Comparison of ENCODE assay signal across 16 cellular contexts in genomic region chr6:150915156-150915555, GRCh38.
"Had no signal": no experiment of that assay in that cellular context is flagged by ENCODE, and none has a peak within 500 bp of the region (broad histone marks: within the 10 kb centered on the region; RNA-seq: fewer than 3 reads in every experiment).

No MANE protein-coding gene starts in this region.

- H3K4me3 ChIP-seq: esophagus muscularis mucosa, neural progenitor cell, sigmoid colon, tibial nerve had no signal

- H3K27ac Mint-ChIP-seq: activated B cell treated with CpG ODN at 0.5 μM for 24 hours; activated CD4-positive, alpha-beta memory T cell treated with anti-CD3 and anti-CD28 coated beads, Interleukin-2, amount 10 ng/mL, durations not matched to agents 7 days and 5 days; activated CD8-positive, alpha-beta memory T cell treated with anti-CD3 and anti-CD28 coated beads, Interleukin-2, amount 10 ng/mL, durations not matched to agents 7 days and 5 days; activated naive CD8-positive, alpha-beta T cell treated with anti-CD3 and anti-CD28 coated beads, Interleukin-2, amount 10 ng/mL, durations not matched to agents 7 days and 5 days; neural progenitor cell; stimulated activated naive B cell treated with anti-CD40 and anti-IgM and Interleukin-4, amounts not matched to agents 10 μg/mL and 1 μg/mL and 100 μg/mL, for 72 hours had no signal

- H3K4me1 ChIP-seq: esophagus muscularis mucosa, neural progenitor cell, sigmoid colon had no signal

- H3K4me1 Mint-ChIP-seq: activated B cell treated with CpG ODN at 0.5 μM for 24 hours; activated CD4-positive, alpha-beta memory T cell treated with anti-CD3 and anti-CD28 coated beads, Interleukin-2, amount 10 ng/mL, durations not matched to agents 7 days and 5 days; activated CD8-positive, alpha-beta memory T cell treated with anti-CD3 and anti-CD28 coated beads, Interleukin-2, amount 10 ng/mL, durations not matched to agents 7 days and 5 days; naive B cell; neural progenitor cell; stimulated activated naive B cell treated with anti-CD40 and anti-IgM and Interleukin-4, amounts not matched to agents 10 μg/mL and 1 μg/mL and 100 μg/mL, for 72 hours had no signal

- H3K4me3 Mint-ChIP-seq: activated B cell treated with CpG ODN at 0.5 μM for 24 hours; activated CD4-positive, alpha-beta memory T cell treated with anti-CD3 and anti-CD28 coated beads, Interleukin-2, amount 10 ng/mL, durations not matched to agents 7 days and 5 days; activated CD8-positive, alpha-beta memory T cell treated with anti-CD3 and anti-CD28 coated beads, Interleukin-2, amount 10 ng/mL, durations not matched to agents 7 days and 5 days; activated naive CD8-positive, alpha-beta T cell treated with anti-CD3 and anti-CD28 coated beads, Interleukin-2, amount 10 ng/mL, durations not matched to agents 7 days and 5 days; naive B cell; neural progenitor cell; stimulated activated naive B cell treated with anti-CD40 and anti-IgM and Interleukin-4, amounts not matched to agents 10 μg/mL and 1 μg/mL and 100 μg/mL, for 72 hours had no signal

- H3K4me2 ChIP-seq: neural progenitor cell had no signal

- H3K9ac ChIP-seq: neural progenitor cell had no signal

- H3K9me3 ChIP-seq: esophagus muscularis mucosa, sigmoid colon, tibial nerve had no signal

- H3K27ac ChIP-seq: esophagus muscularis mucosa, neural progenitor cell had no signal

- H3K9me3 Mint-ChIP-seq: activated CD4-positive, alpha-beta memory T cell treated with anti-CD3 and anti-CD28 coated beads, Interleukin-2, amount 10 ng/mL, durations not matched to agents 7 days and 5 days; activated naive CD8-positive, alpha-beta T cell treated with anti-CD3 and anti-CD28 coated beads, Interleukin-2, amount 10 ng/mL, durations not matched to agents 7 days and 5 days; neural progenitor cell had no signal

- ATAC-seq: activated CD8-positive, alpha-beta memory T cell treated with anti-CD3 and anti-CD28 coated beads, Interleukin-2, amount 10 ng/mL, durations not matched to agents 7 days and 5 days; SK-N-SH treated with all-trans-retinoic acid at 6 μM for 48 hours; stimulated activated naive B cell treated with anti-CD40 and anti-IgM and Interleukin-4, amounts not matched to agents 10 μg/mL and 1 μg/mL and 100 μg/mL, for 72 hours had no signal

- H3K27me3 ChIP-seq: esophagus muscularis mucosa, neural progenitor cell, sigmoid colon, tibial nerve had no signal

- H3K36me3 ChIP-seq: neural progenitor cell had no signal

- DNase-seq: activated B cell treated with CpG ODN at 0.5 μM for 24 hours; activated CD4-positive, alpha-beta memory T cell treated with anti-CD3 and anti-CD28 coated beads, Interleukin-2, amount 10 ng/mL, durations not matched to agents 7 days and 5 days; activated CD4-positive, alpha-beta T cell treated with anti-CD3 and anti-CD28 coated beads for 48 hours; activated CD8-positive, alpha-beta memory T cell treated with anti-CD3 and anti-CD28 coated beads, Interleukin-2, amount 10 ng/mL, durations not matched to agents 7 days and 5 days; activated naive CD8-positive, alpha-beta T cell treated with anti-CD3 and anti-CD28 coated beads, Interleukin-2, amount 10 ng/mL, durations not matched to agents 7 days and 5 days; effector CD8-positive, alpha-beta T cell; naive B cell; sigmoid colon; stimulated activated CD4-positive, alpha-beta T cell treated with anti-CD3 and anti-CD28 coated beads, Interleukin-4, amount 100 ng/mL, for 4 hours; stimulated activated naive B cell treated with anti-CD40 and anti-IgM and Interleukin-4, amounts not matched to agents 10 μg/mL and 1 μg/mL and 100 μg/mL, for 72 hours; T-helper 1 cell; T-helper 9 cell had no signal

- H2AFZ ChIP-seq: neural progenitor cell had no signal

- H3K27me3 Mint-ChIP-seq: activated B cell treated with CpG ODN at 0.5 μM for 24 hours; activated CD4-positive, alpha-beta memory T cell treated with anti-CD3 and anti-CD28 coated beads, Interleukin-2, amount 10 ng/mL, durations not matched to agents 7 days and 5 days; activated CD8-positive, alpha-beta memory T cell treated with anti-CD3 and anti-CD28 coated beads, Interleukin-2, amount 10 ng/mL, durations not matched to agents 7 days and 5 days; activated naive CD8-positive, alpha-beta T cell treated with anti-CD3 and anti-CD28 coated beads, Interleukin-2, amount 10 ng/mL, durations not matched to agents 7 days and 5 days; naive B cell; stimulated activated naive B cell treated with anti-CD40 and anti-IgM and Interleukin-4, amounts not matched to agents 10 μg/mL and 1 μg/mL and 100 μg/mL, for 72 hours had no signal
